In genomic region chr10:87817291-87817872, GRCh38 we compare ENCODE assay signal across 9 cellular contexts. TPM values are rescaled to one million over a fixed set of nuclear protein-coding genes. Genes with fewer than 3 reads are reported as not detected.
DNase-seq lines count a peak whose midpoint lies in the region; ATAC-seq, FAIRE-seq and TF ChIP-seq lines count a peak whose summit lies in the region.
"Had no signal": no experiment of that assay in that cellular context is flagged by ENCODE, and none has a peak within 500 bp of the region (broad histone marks: within the 10 kb centered on the region; RNA-seq: fewer than 3 reads in every experiment).

No MANE protein-coding gene starts in this region.

- H3K27me3 Mint-ChIP-seq in activated CD4-positive, alpha-beta memory T cell treated with anti-CD3 and anti-CD28 coated beads for 36 hours, result no peaks in the 10 kb centered on the region

- H3K9me3 Mint-ChIP-seq in activated CD4-positive, alpha-beta memory T cell treated with anti-CD3 and anti-CD28 coated beads for 36 hours, result no peaks in the 10 kb centered on the region

- CTCF ChIA-PET in activated CD4-positive, alpha-beta memory T cell treated with anti-CD3 and anti-CD28 coated beads for 36 hours (lab: Charles Lee), result interaction anchor here (1.1 to 2.4 kb wide), 5 partner anchors 48 to 766 kb away, joined by 3 to 11 read pairs (median 4); partner anchors contain the start of gene RNLS

- H3K27ac Mint-ChIP-seq in activated CD4-positive, alpha-beta memory T cell treated with anti-CD3 and anti-CD28 coated beads for 36 hours, result peak overlapping the region; percentile 98

- H3K4me1 ChIP-seq in BE2C (peaks cover 4% of the 10 kb centered on the region), left ventricle myocardium inferior (peaks cover 38% of the 10 kb centered on the region), small intestine (ENCODE audit: control insufficient read depth in 2 of 2, insufficient read depth in 1 of 2, low read depth in 1 of 2, low read length in 1 of 2) (peaks cover 0 to 2% of the 10 kb centered on the region in 2 donors)

- FAIRE-seq in GM19239 (lab: Jason Lieb, UNC), result peak; percentile 83
- FAIRE-seq in small intestine (lab: Jason Lieb, UNC), result no peak

- WGBS in small intestine, 3 donors, result 0 to 3% (median 2%) methylated on average over 19 of the region's 19 CpGs

- H3K36me3 ChIP-seq in BE2C (peaks cover 9% of the 10 kb centered on the region), left ventricle myocardium inferior (peaks cover 14% of the 10 kb centered on the region), small intestine (ENCODE audit: control insufficient read depth in 2 of 2, insufficient read depth in 2 of 2, low read length in 2 of 2) (peaks cover 0 to 2% of the 10 kb centered on the region in 2 donors)

- H3K27ac ChIP-seq in left ventricle myocardium inferior (replicated peaks) (peak overlapping the region; percentile 91), small intestine (ENCODE audit: low read depth in 1 of 2, low read length in 1 of 2) (peak overlapping the region; percentile 85 to 91)

- DNase-seq in BE2C, result no peak
- no peak for DNase-seq in GM19239 (ENCODE audit: insufficient read length, low spot score)
- no peak for DNase-seq in activated CD4-positive, alpha-beta memory T cell treated with anti-CD3 and anti-CD28 coated beads for 36 hours
- DNase-seq in left ventricle myocardium inferior, result no peak
- DNase-seq in small intestine, result no peak
- no peak for DNase-seq in HPDE6-E6E7 (ENCODE audit: extremely low spot score)
- DNase-seq in hippocampal formation (lab: John Stamatoyannopoulos, UW), result no peak

- H3K36me3 Mint-ChIP-seq in activated CD4-positive, alpha-beta memory T cell treated with anti-CD3 and anti-CD28 coated beads for 36 hours, result peaks cover 9% of the 10 kb centered on the region

- H3K4me3 ChIP-seq in BE2C (ENCODE audit: low read depth, low read length), result peak overlapping the region; percentile 87
- peak overlapping the region; percentile 81 for H3K4me3 ChIP-seq in left ventricle myocardium inferior
- H3K4me3 ChIP-seq in small intestine (ENCODE audit: low read depth in 1 of 2, low read length in 2 of 2), result peak overlapping the region; percentile 68 to 84

- intact Hi-C loops in activated CD4-positive, alpha-beta memory T cell treated with anti-CD3 and anti-CD28 coated beads for 36 hours (cut with micrococcal nuclease), result loop anchor here (5.0 kb wide), 4 partner anchors 160 to 1345 kb away; partner anchors contain the start of gene PAPSS2
- intact Hi-C loops in left ventricle myocardium inferior (cut with micrococcal nuclease), result no loop called here

- H3K9me3 ChIP-seq in BE2C (no peaks in the 10 kb centered on the region), left ventricle myocardium inferior (replicated peaks) (no peaks in the 10 kb centered on the region), small intestine (ENCODE audit: control insufficient read depth, low read depth) (no peaks in the 10 kb centered on the region)

- H3K4me1 Mint-ChIP-seq in activated CD4-positive, alpha-beta memory T cell treated with anti-CD3 and anti-CD28 coated beads for 36 hours (ENCODE audit: low read depth), result peaks cover 29% of the 10 kb centered on the region

- H3K27me3 ChIP-seq in BE2C (no peaks in the 10 kb centered on the region), left ventricle myocardium inferior (ENCODE audit: low read depth) (no peaks in the 10 kb centered on the region), small intestine (ENCODE audit: control insufficient read depth in 2 of 2, insufficient read depth in 2 of 2, low read length in 2 of 2) (no peaks in the 10 kb centered on the region)

- peak; percentile 15 for ATAC-seq in HG03432 (IDR thresholded peaks at IDR 0.05; ENCODE audit: unreplicated experiment)

- POLR2A ChIA-PET in activated CD4-positive, alpha-beta memory T cell treated with anti-CD3 and anti-CD28 coated beads for 36 hours (lab: Charles Lee), result interaction anchor here (0.7 to 2.2 kb wide), 7 partner anchors 12 to 463 kb away, joined by 3 to 33 read pairs (median 4); partner anchors contain the start of genes KLLN and PTEN

- H3K4me3 Mint-ChIP-seq in activated CD4-positive, alpha-beta memory T cell treated with anti-CD3 and anti-CD28 coated beads for 36 hours, result peak overlapping the region; percentile 97

- TF ChIP-seq CTCF in BE2C (IDR thresholded peaks at IDR 0.05; ENCODE audit: low read depth, low read length), result no peak
- no peak for TF ChIP-seq CTCF in left ventricle myocardium inferior (IDR thresholded peaks at IDR 0.05; ENCODE audit: borderline replicate concordance)

RNA-seq across cellular contexts. Expression of gene ATAD1, which starts 0.6 kb away (rescaled TPM):
- 32.5 TPM for polyA plus RNA-seq in BE2C (2012; ENCODE audit: insufficient read depth, insufficient read length, low read depth)
- 10 to 100 TPM; 39.4 to 42.8 TPM for total RNA-seq in activated CD4-positive, alpha-beta memory T cell treated with anti-CD3 and anti-CD28 coated beads for 36 hours
- 93.2 TPM for total RNA-seq in left ventricle myocardium inferior
- 10 to 100 TPM in 1 of 3 donors, 1 to 10 TPM in 2; 5.1 to 17.5 (median 5.4) TPM for polyA plus RNA-seq in small intestine
- total RNA-seq: RPMI7951 had no signal

RNA-seq across cellular contexts. Expression of gene KLLN, which starts 46.0 kb away (rescaled TPM):
- polyA plus RNA-seq in BE2C (2012; ENCODE audit: insufficient read depth, insufficient read length, low read depth), result 1.0 TPM
- under 1 TPM; 0.19 to 0.29 TPM for total RNA-seq in activated CD4-positive, alpha-beta memory T cell treated with anti-CD3 and anti-CD28 coated beads for 36 hours
- 0.19 TPM for total RNA-seq in left ventricle myocardium inferior
- polyA plus RNA-seq in small intestine, result under 1 TPM in 2 of 3 donors, not detected in 1; 0.27 to 0.55 TPM
- total RNA-seq: RPMI7951 had no signal

RNA-seq across cellular contexts. Expression of gene PTEN, which starts 46.0 kb away (rescaled TPM):
- polyA plus RNA-seq in BE2C (2012; ENCODE audit: insufficient read depth, insufficient read length, low read depth), result 49.9 TPM
- 10 to 100 TPM; 31.9 to 36.8 TPM for total RNA-seq in activated CD4-positive, alpha-beta memory T cell treated with anti-CD3 and anti-CD28 coated beads for 36 hours
- 49.9 TPM for total RNA-seq in left ventricle myocardium inferior
- 10 to 100 TPM; 18.8 to 30.5 (median 24.8) TPM for polyA plus RNA-seq in small intestine
